Comparison of ENCODE assay signal across 13 cellular contexts in the genomic region with DNA sequence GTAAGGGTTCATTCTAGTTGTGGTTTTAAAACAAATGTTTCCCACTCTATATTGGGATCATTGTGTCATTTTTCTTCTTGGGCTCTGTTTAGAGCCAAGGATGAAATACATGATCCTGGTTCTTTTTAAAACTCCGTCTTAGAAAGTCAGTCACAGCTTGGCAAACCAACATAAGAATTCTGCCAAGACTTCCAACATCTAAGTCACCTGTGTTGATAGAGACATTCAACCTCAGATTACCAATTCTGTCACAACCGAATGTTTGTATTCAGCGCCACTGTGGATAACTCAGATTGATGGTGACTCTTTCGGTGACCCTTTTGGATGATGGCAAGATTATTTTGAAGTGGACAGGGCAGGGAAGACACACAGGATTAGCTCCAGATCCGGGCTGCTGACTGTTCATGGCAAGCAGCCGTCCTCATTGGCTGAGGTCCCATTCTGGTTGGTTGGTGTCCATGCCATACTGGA.
DNase-seq lines count a peak whose midpoint lies in the region; ATAC-seq, FAIRE-seq and TF ChIP-seq lines count a peak whose summit lies in the region.
"Had no signal": no experiment of that assay in that cellular context is flagged by ENCODE, and none has a peak within 500 bp of the region (broad histone marks: within the 10 kb centered on the region; RNA-seq: fewer than 3 reads in every experiment).

No MANE protein-coding gene starts in this region.

- no peak for TF ChIP-seq POLR2A in body of pancreas (IDR thresholded peaks at IDR 0.05)
- TF ChIP-seq POLR2A in gastrocnemius medialis (IDR thresholded peaks at IDR 0.05) = no peak
- no peak for TF ChIP-seq POLR2A in H54 (IDR thresholded peaks at IDR 0.05; ENCODE audit: low read depth, low read length)

- H3K36me3 Mint-ChIP-seq in activated CD8-positive, alpha-beta T cell treated with anti-CD3 and anti-CD28 coated beads for 36 hours (ENCODE audit: low read depth) = no peaks in the 10 kb centered on the region

- H2AFZ ChIP-seq in KMS-11 (ENCODE audit: low read depth) = no peak overlapping the region
- no peak overlapping the region for H2AFZ ChIP-seq in keratinocyte (ENCODE audit: control insufficient read depth, low read length)

- no peak overlapping the region for H3K27ac Mint-ChIP-seq in activated CD8-positive, alpha-beta T cell treated with anti-CD3 and anti-CD28 coated beads for 36 hours

- FAIRE-seq in keratinocyte (lab: Jason Lieb, UNC) (no peak), H54 (lab: Jason Lieb, UNC) (no peak)
- FAIRE-seq: D721Med had no signal

- H3K9me3 ChIP-seq in body of pancreas (no peaks in the 10 kb centered on the region), keratinocyte (ENCODE audit: control insufficient read depth, low read depth, low read length) (no peaks in the 10 kb centered on the region), gastrocnemius medialis (no peaks in the 10 kb centered on the region)

- H4K20me1 ChIP-seq in KMS-11 (ENCODE audit: insufficient read depth) (no peaks in the 10 kb centered on the region), keratinocyte (ENCODE audit: control insufficient read depth, extremely low read depth, insufficient read depth, low read length) (no peaks in the 10 kb centered on the region)

- intact Hi-C loops in body of pancreas (cut with DNase I) = no loop called here
- intact Hi-C loops in gastrocnemius medialis (cut with DNase I; ENCODE audit: low total_unique reads) = loop anchor here (5.0 kb wide), 2 partner anchors 161 to 256 kb away; no protein-coding TSS in a partner anchor
- intact Hi-C loops in activated CD8-positive, alpha-beta T cell treated with anti-CD3 and anti-CD28 coated beads for 36 hours (cut with micrococcal nuclease) = no loop called here

- peak; percentile 24 to 58 (median 34) for DNase-seq in body of pancreas
- no peak for DNase-seq in keratinocyte (ENCODE audit: low read depth, low spot score)
- peak in 1 of 2 donors; percentile 46 for DNase-seq in gastrocnemius medialis
- DNase-seq in amniotic stem cell (lab: John Stamatoyannopoulos, UW) = no peak
- no peak for DNase-seq in NCI-H510A treated with DMSO at 0.1 percent for 48 hours (lab: John Stamatoyannopoulos, UW)
- DNase-seq in activated CD8-positive, alpha-beta T cell treated with anti-CD3 and anti-CD28 coated beads for 36 hours = no peak
- DNase-seq in H54 (ENCODE audit: insufficient read length, low spot score) = no peak
- DNase-seq: mesendoderm, MV-4-11, retina, SHP77 treated with DMSO at 0.1 percent for 48 hours had no signal

- no peaks in the 10 kb centered on the region for H3K27me3 ChIP-seq in KMS-11 (ENCODE audit: insufficient read depth, low read depth)
- no peaks in the 10 kb centered on the region for H3K27me3 ChIP-seq in body of pancreas
- H3K27me3 ChIP-seq in keratinocyte (ENCODE audit: control insufficient read depth, extremely low read depth, insufficient read depth, low read length) = no peaks in the 10 kb centered on the region
- no peaks in the 10 kb centered on the region for H3K27me3 ChIP-seq in gastrocnemius medialis

- peak overlapping the region; percentile 75; the same call in 1 of the 2 replicates for H3K4me2 ChIP-seq in KMS-11
- H3K4me2 ChIP-seq in keratinocyte (ENCODE audit: control insufficient read depth, extremely low read depth, insufficient read depth, low read depth, low read length) = peak overlapping the region; percentile 95

- peaks cover 35% of the 10 kb centered on the region for H3K4me1 Mint-ChIP-seq in activated CD8-positive, alpha-beta T cell treated with anti-CD3 and anti-CD28 coated beads for 36 hours (ENCODE audit: low read depth)

- peaks cover 3% of the 10 kb centered on the region for H3K9me1 ChIP-seq in keratinocyte (ENCODE audit: control insufficient read depth, extremely low read depth, insufficient read depth, low read length)

- H3K9ac ChIP-seq in KMS-11 (no peak overlapping the region), keratinocyte (ENCODE audit: control insufficient read depth, extremely low read depth, insufficient read depth, low read length) (peak overlapping the region; percentile 93)

- H3K36me3 ChIP-seq in KMS-11 (ENCODE audit: insufficient read depth) (no peaks in the 10 kb centered on the region), body of pancreas (replicated peaks in 1 of 2; ENCODE audit: insufficient read depth in 1 of 2, low read depth in 2 of 2) (no peaks in the 10 kb centered on the region), keratinocyte (ENCODE audit: control insufficient read depth in 2 of 2, extremely low read depth in 1 of 2, insufficient read depth in 2 of 2, low read length in 2 of 2) (peaks cover 3% of the 10 kb centered on the region in 2 experiments), gastrocnemius medialis (peaks cover 0 to 15% of the 10 kb centered on the region in 2 donors)

- CTCF ChIA-PET in activated CD8-positive, alpha-beta T cell treated with anti-CD3 and anti-CD28 coated beads for 36 hours (lab: Charles Lee) = no interaction called here

- TF ChIP-seq CTCF in KMS-11 (conservative IDR thresholded peaks at IDR 0.05; ENCODE audit: low read depth, low read length) (no peak), body of pancreas (IDR thresholded peaks at IDR 0.05) (no peak), keratinocyte (optimal IDR thresholded peaks at IDR 0.05 in 1 of 3, IDR thresholded peaks at IDR 0.05 in 1 of 3, conservative IDR thresholded peaks at IDR 0.05 in 1 of 3; ENCODE audit: extremely low read depth in 1 of 3, insufficient read depth in 2 of 3, low read length in 3 of 3) (no peak), gastrocnemius medialis (IDR thresholded peaks at IDR 0.05 in 4 of 5, conservative IDR thresholded peaks at IDR 0.05 in 1 of 5) (no peak)
- TF ChIP-seq CTCF in activated CD8-positive, alpha-beta T cell treated with anti-CD3 and anti-CD28 coated beads for 36 hours (IDR thresholded peaks at IDR 0.05) = no peak

- POLR2A ChIA-PET in activated CD8-positive, alpha-beta T cell treated with anti-CD3 and anti-CD28 coated beads for 36 hours (lab: Charles Lee) = no interaction called here

- ATAC-seq in body of pancreas = no peak
- ATAC-seq in gastrocnemius medialis = peak; percentile 57 to 71
- ATAC-seq in activated CD8-positive, alpha-beta T cell treated with anti-CD3 and anti-CD28 coated beads for 36 hours = no peak

- no peaks in the 10 kb centered on the region for H3K9me3 Mint-ChIP-seq in activated CD8-positive, alpha-beta T cell treated with anti-CD3 and anti-CD28 coated beads for 36 hours

- peaks cover 19% of the 10 kb centered on the region for H3K27me3 Mint-ChIP-seq in activated CD8-positive, alpha-beta T cell treated with anti-CD3 and anti-CD28 coated beads for 36 hours

- no peak overlapping the region for H3K4me3 Mint-ChIP-seq in activated CD8-positive, alpha-beta T cell treated with anti-CD3 and anti-CD28 coated beads for 36 hours

- H3K27ac ChIP-seq in KMS-11 (no peak overlapping the region), body of pancreas (peak overlapping the region in 3 of 4 donors; percentile 61 to 95 (median 93)), keratinocyte (ENCODE audit: control insufficient read depth, insufficient read depth, low read length) (peak overlapping the region; percentile 100), gastrocnemius medialis (peak overlapping the region; percentile 69 to 87 (median 83))

- dilution Hi-C loops in keratinocyte (cut with MboI; ENCODE audit: extremely low pct_ligation_motif_present, low sequenced_read_pairs) = no loop called here

- 14 to 21% methylated on average over 6 of the region's 6 CpGs for WGBS in body of pancreas, 2 donors

- H3K4me3 ChIP-seq in KMS-11 (IDR thresholded peaks at IDR 0.05; ENCODE audit: insufficient read depth, low read depth, low read length) = no peak overlapping the region
- no peak overlapping the region for H3K4me3 ChIP-seq in body of pancreas
- H3K4me3 ChIP-seq in keratinocyte (ENCODE audit: control insufficient read depth in 2 of 3, extremely low read depth in 1 of 3, insufficient read depth in 2 of 3, low read depth in 1 of 3, low read length in 3 of 3) = peak overlapping the region; percentile 49 to 85 (median 77)
- H3K4me3 ChIP-seq in gastrocnemius medialis = peak overlapping the region; percentile 27 to 53 (median 36)

- H3K79me2 ChIP-seq in KMS-11 (ENCODE audit: insufficient read depth, low read depth) = no peaks in the 10 kb centered on the region
- peaks cover 31% of the 10 kb centered on the region for H3K79me2 ChIP-seq in keratinocyte (ENCODE audit: control insufficient read depth, insufficient read depth, low read length)

- in situ Hi-C loops in gastrocnemius medialis (cut with MboI; ENCODE audit: low sequenced_read_pairs in 4 of 4) = no loop called here

- H3K4me1 ChIP-seq in KMS-11 (ENCODE audit: low read depth, poor library complexity, severe bottlenecking) (peaks cover 38% of the 10 kb centered on the region), body of pancreas (peaks cover 47% of the 10 kb centered on the region), keratinocyte (ENCODE audit: control insufficient read depth, extremely low read depth, insufficient read depth, low read length) (peaks cover 38% of the 10 kb centered on the region), gastrocnemius medialis (peaks cover 66 to 67% of the 10 kb centered on the region in 2 donors)

Comparison
In these comparisons a context has a peak if more than half of its experiments do, and no peak if none do; other contexts are left out.
1. H3K4me3 ChIP-seq: peak in keratinocyte (3 of 3) and gastrocnemius medialis (4 of 4); none in KMS-11 (single experiment) and body of pancreas (0 of 2).
2. ATAC-seq: peak in gastrocnemius medialis (2 of 2); none in body of pancreas (single experiment) and activated CD8-positive, alpha-beta T cell treated with anti-CD3 and anti-CD28 coated beads for 36 hours (single experiment).
3. DNase-seq: peak in body of pancreas (4 of 4); none in keratinocyte (single experiment), amniotic stem cell (single experiment), NCI-H510A treated with DMSO at 0.1 percent for 48 hours (single experiment), activated CD8-positive, alpha-beta T cell treated with anti-CD3 and anti-CD28 coated beads for 36 hours (single experiment) and H54 (single experiment).